In genomic region chr20:52191132-52191435, GRCh38 we compare ENCODE assay signal across 8 cellular contexts. TPM values are rescaled to one million over a fixed set of nuclear protein-coding genes. Genes with fewer than 3 reads are reported as not detected.
DNase-seq lines count a peak whose midpoint lies in the region; ATAC-seq and TF ChIP-seq lines count a peak whose summit lies in the region.

No MANE protein-coding gene starts in this region.

- POLR2A ChIA-PET in SK-N-SH (lab: Yijun Ruan, JAX): interaction anchor here (2.1 kb wide), 1 partner anchor 10 kb away, joined by 8 read pairs; no protein-coding TSS in a partner anchor

- DNase-seq in NCI-H2227 (lab: John Stamatoyannopoulos, UW; ENCODE audit: unreplicated experiment) (peak; percentile 74), NCI-H2227 treated with DMSO at 0.1 percent for 48 hours (lab: John Stamatoyannopoulos, UW) (no peak), SK-N-SH (no peak), esophagus muscularis mucosa (ENCODE audit: extremely low spot score) (no peak), NCI-H1417 treated with DMSO at 0.1 percent for 48 hours (lab: John Stamatoyannopoulos, UW) (no peak), GM20000 (ENCODE audit: low spot score) (no peak)

- ATAC-seq in HG02852 (IDR thresholded peaks at IDR 0.05; ENCODE audit: unreplicated experiment): peak; percentile 23

- H3K27me3 ChIP-seq in SK-N-SH (ENCODE audit: insufficient read depth) (no peaks in the 10 kb centered on the region), esophagus muscularis mucosa (no peaks in the 10 kb centered on the region), neural cell (ENCODE audit: insufficient read depth, low read depth, low read length) (no peaks in the 10 kb centered on the region)

- intact Hi-C loops in esophagus muscularis mucosa (cut with DNase I): no loop called here

- H2AFZ ChIP-seq in SK-N-SH (ENCODE audit: low read depth) (peak overlapping the region; percentile 94), neural cell (ENCODE audit: low read depth, low read length) (peak overlapping the region; percentile 77)

- H3K4me1 ChIP-seq in SK-N-SH (ENCODE audit: control insufficient read depth in 1 of 2, insufficient read depth in 2 of 2, low read depth in 1 of 2, low read length in 1 of 2) (peaks cover 5% of the 10 kb centered on the region in 2 experiments; a peak in 3 of 4 replicates), esophagus muscularis mucosa (peaks cover 7 to 28% (median 17%) of the 10 kb centered on the region in 4 donors)

- TF ChIP-seq CTCF in SK-N-SH (IDR thresholded peaks at IDR 0.05) (no peak), esophagus muscularis mucosa (IDR thresholded peaks at IDR 0.05) (no peak), neural cell (IDR thresholded peaks at IDR 0.05; ENCODE audit: poor library complexity, severe bottlenecking) (no peak), GM20000 (IDR thresholded peaks at IDR 0.05; ENCODE audit: extremely low read depth, missing control alignments) (no peak)

- H3F3A ChIP-seq in SK-N-SH (replicated peaks; ENCODE audit: insufficient read depth): no peaks in the 10 kb centered on the region
- no peaks in the 10 kb centered on the region for H3F3A ChIP-seq in neural cell (ENCODE audit: insufficient read depth, low read length, poor library complexity, severe bottlenecking)

- WGBS in SK-N-SH (ENCODE audit: low lambda C conversion rate): 2% methylated on average over 14 of the region's 17 CpGs
- WGBS in esophagus muscularis mucosa: 0% methylated on average over 4 of the region's 17 CpGs

- H3K4me2 ChIP-seq in SK-N-SH: peak overlapping the region; percentile 88
- H3K4me2 ChIP-seq in neural cell (ENCODE audit: low read length): peak overlapping the region; percentile 85

- no peaks in the 10 kb centered on the region for H4K20me1 ChIP-seq in SK-N-SH (ENCODE audit: insufficient read depth)
- no peaks in the 10 kb centered on the region for H4K20me1 ChIP-seq in neural cell (ENCODE audit: insufficient read depth)

- H3K27ac ChIP-seq in SK-N-SH (ENCODE audit: low read depth in 2 of 2, low read length in 1 of 2): peak overlapping the region; percentile 78 to 96
- H3K27ac ChIP-seq in esophagus muscularis mucosa (replicated peaks in 1 of 4): peak overlapping the region; percentile 84 to 93 (median 91)
- H3K27ac ChIP-seq in neural cell (ENCODE audit: low read length): peak overlapping the region; percentile 68

- H3K9me2 ChIP-seq in SK-N-SH: no peaks in the 10 kb centered on the region
- H3K9me2 ChIP-seq in neural cell (ENCODE audit: insufficient read depth, low read length): no peaks in the 10 kb centered on the region

- H3K79me2 ChIP-seq in SK-N-SH (ENCODE audit: insufficient read depth): peaks cover 45% of the 10 kb centered on the region
- H3K79me2 ChIP-seq in neural cell (replicated peaks; ENCODE audit: insufficient read depth, low read length): peaks cover 18% of the 10 kb centered on the region

- H3K9ac ChIP-seq in SK-N-SH (peak overlapping the region; percentile 87), neural cell (ENCODE audit: low read length) (peak overlapping the region; percentile 80)

- no peak for TF ChIP-seq RAD21 in SK-N-SH (IDR thresholded peaks at IDR 0.05; ENCODE audit: low read length)
- no peak for TF ChIP-seq RAD21 in neural cell (conservative IDR thresholded peaks at IDR 0.05)

- TF ChIP-seq POLR2A in esophagus muscularis mucosa (IDR thresholded peaks at IDR 0.05; ENCODE audit: low read depth): no peak

- H3K36me3 ChIP-seq in SK-N-SH (replicated peaks in 1 of 2; ENCODE audit: control insufficient read depth in 1 of 2, insufficient read depth in 2 of 2, low read length in 1 of 2) (peaks cover 7 to 8% of the 10 kb centered on the region in 2 experiments), esophagus muscularis mucosa (peaks cover 0 to 11% (median 9%) of the 10 kb centered on the region in 4 donors), neural cell (ENCODE audit: insufficient read depth, low read length) (no peaks in the 10 kb centered on the region)

- TF ChIP-seq EP300 in SK-N-SH (IDR thresholded peaks at IDR 0.05; ENCODE audit: borderline replicate concordance in 1 of 2, low read depth in 1 of 2, low read length in 1 of 2) (no peak), esophagus muscularis mucosa (IDR thresholded peaks at IDR 0.05) (no peak), neural cell (conservative IDR thresholded peaks at IDR 0.05; ENCODE audit: poor library complexity, severe bottlenecking) (no peak)

- no peaks in the 10 kb centered on the region for H3K9me3 ChIP-seq in SK-N-SH
- H3K9me3 ChIP-seq in esophagus muscularis mucosa: no peaks in the 10 kb centered on the region
- H3K9me3 ChIP-seq in neural cell (ENCODE audit: low read length): no peaks in the 10 kb centered on the region

- peak overlapping the region; percentile 83 to 95 for H3K4me3 ChIP-seq in SK-N-SH (ENCODE audit: low read depth in 2 of 2, low read length in 1 of 2)
- peak overlapping the region; percentile 77 to 97 (median 82) for H3K4me3 ChIP-seq in esophagus muscularis mucosa
- H3K4me3 ChIP-seq in neural cell (ENCODE audit: low read length): peak overlapping the region; percentile 78

- CTCF ChIA-PET in SK-N-SH (lab: Yijun Ruan, JAX): interaction anchor here (0.9 to 2.9 kb wide), 11 partner anchors 14 to 1880 kb away, joined by 3 to 13 read pairs (median 5); no protein-coding TSS in a partner anchor

TF ChIP-seq in SK-N-SH, 30 proteins besides CTCF, POLR2A, EP300 and RAD21 (continues in another document):
- no peak for TF ChIP-seq SIN3A (IDR thresholded peaks at IDR 0.05; ENCODE audit: borderline replicate concordance, low read depth, low read length)
- no peak for TF ChIP-seq IRF3 (IDR thresholded peaks at IDR 0.05; ENCODE audit: low read depth, low read length)
- no peak for TF ChIP-seq RFX5 (IDR thresholded peaks at IDR 0.05; ENCODE audit: low read length)

TF ChIP-seq in neural cell, 6 proteins besides CTCF, POLR2A, EP300 and RAD21:
- TF ChIP-seq SMC3 (conservative IDR thresholded peaks at IDR 0.05; ENCODE audit: poor library complexity): no peak
- TF ChIP-seq EZH2 (IDR thresholded peaks at IDR 0.05; ENCODE audit: borderline replicate concordance, insufficient read depth, low read length, poor library complexity, severe bottlenecking): no peak
- no peak for TF ChIP-seq TAF1 (IDR thresholded peaks at IDR 0.05; ENCODE audit: low read depth)
- TF ChIP-seq MXI1 (conservative IDR thresholded peaks at IDR 0.05; ENCODE audit: poor library complexity, severe bottlenecking): peak; percentile 11
- no peak for TF ChIP-seq REST (IDR thresholded peaks at IDR 0.05; ENCODE audit: borderline replicate concordance)

RNA-seq across cellular contexts. Expression of gene ZFP64, which starts 0.5 kb away (rescaled TPM):
- 12.4 and 12.8 TPM in 2 replicates for polyA plus RNA-seq in SK-N-SH (2012; rRNA removed)
- polyA plus RNA-seq in SK-N-SH (2012; cell fraction: cytosol; rRNA removed): 9.1 and 11.6 TPM in 2 replicates
- polyA plus RNA-seq in SK-N-SH (2012; cell fraction: nucleus; rRNA removed): 11.3 and 11.7 TPM in 2 replicates
- 10 to 100 TPM in 2 of 4 donors, 1 to 10 TPM in 2; 7.6 to 15.7 (median 11.2) TPM for total RNA-seq in esophagus muscularis mucosa
- polyA plus RNA-seq in neural cell: 4.7 and 5.1 TPM in 2 replicates
- 16.1 and 19.5 TPM in 2 replicates for polyA minus RNA-seq in neural cell
